ENCODE assay signal across 11 cellular contexts in genomic region chr20:1376007-1376406, GRCh38. TPM values are rescaled to one million over a fixed set of nuclear protein-coding genes. Genes with fewer than 3 reads are reported as not detected.
A peak's percentile ranks its signal among the peaks of the same experiment; 100 is the strongest.
DNase-seq lines count a peak whose midpoint lies in the region; ATAC-seq and TF ChIP-seq lines count a peak whose summit lies in the region.
"Had no signal": no experiment of that assay in that cellular context is flagged by ENCODE, and none has a peak within 500 bp of the region (broad histone marks: within the 10 kb centered on the region; RNA-seq: fewer than 3 reads in every experiment).

No MANE protein-coding gene starts in this region.

- H2AFZ ChIP-seq in SK-N-SH (ENCODE audit: low read depth) (no peak overlapping the region), OCI-LY3 (ENCODE audit: low read depth, low read length) (no peak overlapping the region), parathyroid adenoma (no peak overlapping the region)

- H3K4me2 ChIP-seq in SK-N-SH (peak overlapping the region; percentile 30; the same call in 1 of the 2 replicates), OCI-LY3 (ENCODE audit: low read length) (peak overlapping the region; percentile 75), parathyroid adenoma (ENCODE audit: low read length) (no peak overlapping the region)
- H3K4me2 ChIP-seq: A549 had no signal

- POLR2A ChIA-PET in SK-N-SH (lab: Yijun Ruan, JAX), result no interaction called here

- ATAC-seq in SK-N-SH treated with all-trans-retinoic acid at 6 μM for 48 hours (no peak), HG02852 (IDR thresholded peaks at IDR 0.05; ENCODE audit: unreplicated experiment) (no peak), HG03280 (IDR thresholded peaks at IDR 0.05; ENCODE audit: unreplicated experiment) (no peak)

- no peak for DNase-seq in SK-N-SH
- no peak for DNase-seq in epithelial cell of prostate (ENCODE audit: low read depth, low spot score)
- DNase-seq in NCI-H146 treated with DMSO at 0.1 percent for 48 hours (lab: John Stamatoyannopoulos, UW; ENCODE audit: unreplicated experiment), result no peak
- DNase-seq: activated CD4-positive, alpha-beta T cell treated with anti-CD3 and anti-CD28 coated beads, Interleukin-2, amount 50 U/mL, for 48 hours; retina had no signal

- 100% methylated on average over 1 of the region's 1 CpG for WGBS in SK-N-SH (ENCODE audit: low lambda C conversion rate)

- no peak for TF ChIP-seq RAD21 in SK-N-SH (IDR thresholded peaks at IDR 0.05; ENCODE audit: low read length)

- H3K9me3 ChIP-seq in SK-N-SH, result no peaks in the 10 kb centered on the region
- H3K9me3 ChIP-seq in OCI-LY3 (ENCODE audit: insufficient read depth, low read length), result no peaks in the 10 kb centered on the region
- no peaks in the 10 kb centered on the region for H3K9me3 ChIP-seq in parathyroid adenoma (ENCODE audit: control insufficient read depth, low read length)
- H3K9me3 ChIP-seq: A549 had no signal

- CTCF ChIA-PET in SK-N-SH (lab: Yijun Ruan, JAX), result no interaction called here

- H3K79me2 ChIP-seq in SK-N-SH (ENCODE audit: insufficient read depth) (peaks cover 90% of the 10 kb centered on the region), OCI-LY3 (ENCODE audit: low read length) (peaks cover 83% of the 10 kb centered on the region), parathyroid adenoma (peaks cover 16% of the 10 kb centered on the region)

- no peak for TF ChIP-seq EP300 in SK-N-SH (IDR thresholded peaks at IDR 0.05; ENCODE audit: borderline replicate concordance in 1 of 2, low read depth in 1 of 2, low read length in 1 of 2)

- H3F3A ChIP-seq in SK-N-SH (replicated peaks; ENCODE audit: insufficient read depth), result no peaks in the 10 kb centered on the region

- TF ChIP-seq CTCF in SK-N-SH (IDR thresholded peaks at IDR 0.05) (no peak), OCI-LY3 (IDR thresholded peaks at IDR 0.05; ENCODE audit: low read depth, low read length) (no peak), parathyroid adenoma (IDR thresholded peaks at IDR 0.05) (no peak)

- H3K4me1 ChIP-seq in SK-N-SH (ENCODE audit: control insufficient read depth in 1 of 2, insufficient read depth in 2 of 2, low read depth in 1 of 2, low read length in 1 of 2), result peaks cover 12 to 13% of the 10 kb centered on the region in 2 experiments; a peak in 3 of 4 replicates
- H3K4me1 ChIP-seq in OCI-LY3 (ENCODE audit: low read length), result peaks cover 34% of the 10 kb centered on the region
- H3K4me1 ChIP-seq in parathyroid adenoma, result peaks cover 10% of the 10 kb centered on the region

- no peaks in the 10 kb centered on the region for H3K9me2 ChIP-seq in SK-N-SH

- no peak overlapping the region for H3K9ac ChIP-seq in SK-N-SH
- H3K9ac ChIP-seq in OCI-LY3 (ENCODE audit: low read length), result peak overlapping the region; percentile 3; the same call in 1 of the 2 replicates
- H3K9ac ChIP-seq in parathyroid adenoma, result no peak overlapping the region

- H3K27me3 ChIP-seq in SK-N-SH (ENCODE audit: insufficient read depth), result no peaks in the 10 kb centered on the region
- no peaks in the 10 kb centered on the region for H3K27me3 ChIP-seq in OCI-LY3 (ENCODE audit: low read depth, low read length)
- H3K27me3 ChIP-seq in parathyroid adenoma (ENCODE audit: control insufficient read depth, insufficient read depth, low read length), result no peaks in the 10 kb centered on the region

- peaks cover 23 to 36% of the 10 kb centered on the region in 2 experiments for H3K36me3 ChIP-seq in SK-N-SH (replicated peaks in 1 of 2; ENCODE audit: control insufficient read depth in 1 of 2, insufficient read depth in 2 of 2, low read length in 1 of 2)
- H3K36me3 ChIP-seq in OCI-LY3 (replicated peaks; ENCODE audit: low read depth, low read length), result peaks cover 34% of the 10 kb centered on the region
- no peaks in the 10 kb centered on the region for H3K36me3 ChIP-seq in parathyroid adenoma (ENCODE audit: control insufficient read depth, insufficient read depth, low read length)

- H3K4me3 ChIP-seq in SK-N-SH (ENCODE audit: low read depth in 2 of 2, low read length in 1 of 2), result no peak overlapping the region
- peak overlapping the region; percentile 36 for H3K4me3 ChIP-seq in OCI-LY3 (ENCODE audit: low read length)
- H3K4me3 ChIP-seq in parathyroid adenoma (ENCODE audit: low read depth, low read length), result no peak overlapping the region
- H3K4me3 ChIP-seq: A549 had no signal

- peaks cover 62% of the 10 kb centered on the region for H4K20me1 ChIP-seq in SK-N-SH (ENCODE audit: insufficient read depth)
- peaks cover 66% of the 10 kb centered on the region for H4K20me1 ChIP-seq in OCI-LY3 (ENCODE audit: insufficient read depth, low read length)

- H3K27ac ChIP-seq in SK-N-SH (ENCODE audit: low read depth in 2 of 2, low read length in 1 of 2) (peak overlapping the region in 1 of 2 experiments; percentile 51; a peak in 2 of 4 replicates), OCI-LY3 (ENCODE audit: low read length) (peak overlapping the region; percentile 41), epithelial cell of prostate (peak overlapping the region; percentile 1), parathyroid adenoma (peak overlapping the region; percentile 34)
- H3K27ac ChIP-seq: A549 had no signal

TF ChIP-seq in SK-N-SH, 30 proteins besides CTCF, POLR2A, EP300 and RAD21 (continues in another document):
- TF ChIP-seq POLR2AphosphoS5 (IDR thresholded peaks at IDR 0.05; ENCODE audit: low read depth, low read length) (no peak), GABPA (IDR thresholded peaks at IDR 0.05; ENCODE audit: low read depth) (no peak), CHD2 (IDR thresholded peaks at IDR 0.05; ENCODE audit: low read length, partially characterized antibody) (no peak), ZBTB33 (IDR thresholded peaks at IDR 0.05; ENCODE audit: borderline replicate concordance, low read depth) (no peak), PBX3 (IDR thresholded peaks at IDR 0.05) (no peak)

TF ChIP-seq in SK-N-SH treated with all-trans-retinoic acid at 6 μM for 48 hours, 23 proteins besides CTCF, POLR2A, EP300 and RAD21 (continues in another document):
- TF ChIP-seq ESRRG (CRISPR knock-in tag; IDR thresholded peaks at IDR 0.05), result no peak
- TF ChIP-seq, protein P1, sequence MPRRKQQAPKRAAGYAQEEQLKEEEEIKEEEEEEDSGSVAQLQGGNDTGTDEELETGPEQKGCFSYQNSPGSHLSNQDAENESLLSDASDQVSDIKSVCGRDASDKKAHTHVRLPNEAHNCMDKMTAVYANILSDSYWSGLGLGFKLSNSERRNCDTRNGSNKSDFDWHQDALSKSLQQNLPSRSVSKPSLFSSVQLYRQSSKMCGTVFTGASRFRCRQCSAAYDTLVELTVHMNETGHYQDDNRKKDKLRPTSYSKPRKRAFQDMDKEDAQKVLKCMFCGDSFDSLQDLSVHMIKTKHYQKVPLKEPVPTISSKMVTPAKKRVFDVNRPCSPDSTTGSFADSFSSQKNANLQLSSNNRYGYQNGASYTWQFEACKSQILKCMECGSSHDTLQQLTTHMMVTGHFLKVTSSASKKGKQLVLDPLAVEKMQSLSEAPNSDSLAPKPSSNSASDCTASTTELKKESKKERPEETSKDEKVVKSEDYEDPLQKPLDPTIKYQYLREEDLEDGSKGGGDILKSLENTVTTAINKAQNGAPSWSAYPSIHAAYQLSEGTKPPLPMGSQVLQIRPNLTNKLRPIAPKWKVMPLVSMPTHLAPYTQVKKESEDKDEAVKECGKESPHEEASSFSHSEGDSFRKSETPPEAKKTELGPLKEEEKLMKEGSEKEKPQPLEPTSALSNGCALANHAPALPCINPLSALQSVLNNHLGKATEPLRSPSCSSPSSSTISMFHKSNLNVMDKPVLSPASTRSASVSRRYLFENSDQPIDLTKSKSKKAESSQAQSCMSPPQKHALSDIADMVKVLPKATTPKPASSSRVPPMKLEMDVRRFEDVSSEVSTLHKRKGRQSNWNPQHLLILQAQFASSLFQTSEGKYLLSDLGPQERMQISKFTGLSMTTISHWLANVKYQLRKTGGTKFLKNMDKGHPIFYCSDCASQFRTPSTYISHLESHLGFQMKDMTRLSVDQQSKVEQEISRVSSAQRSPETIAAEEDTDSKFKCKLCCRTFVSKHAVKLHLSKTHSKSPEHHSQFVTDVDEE (CRISPR knock-in tag; IDR thresholded peaks at IDR 0.05), result no peak
- no peak for TF ChIP-seq ZFP3 (CRISPR knock-in tag; IDR thresholded peaks at IDR 0.05)
- TF ChIP-seq ISL1 (CRISPR knock-in tag; IDR thresholded peaks at IDR 0.05), result no peak
- no peak for TF ChIP-seq ZC3H10 (CRISPR knock-in tag; IDR thresholded peaks at IDR 0.05)
- TF ChIP-seq, protein P2, sequence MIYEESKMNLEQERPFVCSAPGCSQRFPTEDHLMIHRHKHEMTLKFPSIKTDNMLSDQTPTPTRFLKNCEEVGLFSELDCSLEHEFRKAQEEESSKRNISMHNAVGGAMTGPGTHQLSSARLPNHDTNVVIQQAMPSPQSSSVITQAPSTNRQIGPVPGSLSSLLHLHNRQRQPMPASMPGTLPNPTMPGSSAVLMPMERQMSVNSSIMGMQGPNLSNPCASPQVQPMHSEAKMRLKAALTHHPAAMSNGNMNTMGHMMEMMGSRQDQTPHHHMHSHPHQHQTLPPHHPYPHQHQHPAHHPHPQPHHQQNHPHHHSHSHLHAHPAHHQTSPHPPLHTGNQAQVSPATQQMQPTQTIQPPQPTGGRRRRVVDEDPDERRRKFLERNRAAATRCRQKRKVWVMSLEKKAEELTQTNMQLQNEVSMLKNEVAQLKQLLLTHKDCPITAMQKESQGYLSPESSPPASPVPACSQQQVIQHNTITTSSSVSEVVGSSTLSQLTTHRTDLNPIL (CRISPR knock-in tag; IDR thresholded peaks at IDR 0.05; ENCODE audit: low read depth), result no peak
- TF ChIP-seq ZNF70 (CRISPR knock-in tag; IDR thresholded peaks at IDR 0.05), result no peak
- TF ChIP-seq POU6F1 (CRISPR knock-in tag; IDR thresholded peaks at IDR 0.05; ENCODE audit: borderline replicate concordance, low read depth), result no peak
- no peak for TF ChIP-seq GLIS3 (CRISPR knock-in tag; IDR thresholded peaks at IDR 0.05)
- TF ChIP-seq TCF4 (CRISPR knock-in tag; IDR thresholded peaks at IDR 0.05; ENCODE audit: borderline replicate concordance), result no peak
- no peak for TF ChIP-seq RARB (CRISPR knock-in tag; IDR thresholded peaks at IDR 0.05)

RNA-seq across cellular contexts. Expression of gene FKBP1A, which starts 16.8 kb away (rescaled TPM):
- 362 and 453 TPM in 2 replicates for polyA plus RNA-seq in SK-N-SH (2012; rRNA removed)
- 418 and 470 TPM in 2 replicates for polyA plus RNA-seq in SK-N-SH (2012; cell fraction: cytosol; rRNA removed)
- 119 and 151 TPM in 2 replicates for polyA plus RNA-seq in SK-N-SH (2012; cell fraction: nucleus; rRNA removed)

RNA-seq across cellular contexts. Expression of gene SDCBP2, which starts 47.1 kb away (rescaled TPM):
- 3.0 and 4.0 TPM in 2 replicates for polyA plus RNA-seq in SK-N-SH (2012; rRNA removed)
- polyA plus RNA-seq in SK-N-SH (2012; cell fraction: cytosol; rRNA removed), result 1.8 and 2.6 TPM in 2 replicates
- 6.6 and 8.2 TPM in 2 replicates for polyA plus RNA-seq in SK-N-SH (2012; cell fraction: nucleus; rRNA removed)
